1 cellular context compared by ENCODE assay signal in the genomic region with DNA sequence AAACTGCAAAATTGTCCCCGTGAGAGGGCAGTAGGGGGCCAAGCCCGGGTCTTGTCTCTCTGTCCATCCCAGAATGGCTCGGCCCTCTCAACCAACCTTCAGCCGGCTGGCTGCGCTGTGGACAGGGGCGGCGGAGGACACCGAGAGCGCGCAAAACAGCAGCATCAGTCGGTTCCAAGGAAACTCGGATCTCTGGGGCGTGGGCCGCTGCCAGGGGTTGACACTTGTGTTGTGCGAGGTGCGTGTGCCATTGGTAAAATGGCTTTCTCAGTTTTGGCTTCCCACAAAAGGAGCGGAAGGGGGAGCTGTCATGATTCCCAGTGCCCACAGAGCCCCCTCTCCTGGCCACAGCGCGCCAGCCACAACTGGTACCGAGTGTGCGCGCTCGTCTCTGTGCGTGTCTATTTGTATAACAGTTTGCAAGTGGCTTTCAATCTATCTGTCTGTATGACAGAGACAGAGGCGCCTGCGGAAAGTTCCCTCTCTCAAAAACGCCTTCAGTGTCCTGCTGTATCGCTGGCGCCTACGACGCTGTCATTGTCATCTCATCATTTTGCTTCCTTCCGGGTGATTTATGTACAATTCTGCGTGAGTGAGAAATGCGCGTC.
TF ChIP-seq lines count a peak whose summit lies in the region.

No MANE protein-coding gene starts in this region.

TF ChIP-seq in GM12878, 131 proteins besides CTCF, POLR2A, EP300 and RAD21 (continued from another document):
- TF ChIP-seq, protein P1, sequence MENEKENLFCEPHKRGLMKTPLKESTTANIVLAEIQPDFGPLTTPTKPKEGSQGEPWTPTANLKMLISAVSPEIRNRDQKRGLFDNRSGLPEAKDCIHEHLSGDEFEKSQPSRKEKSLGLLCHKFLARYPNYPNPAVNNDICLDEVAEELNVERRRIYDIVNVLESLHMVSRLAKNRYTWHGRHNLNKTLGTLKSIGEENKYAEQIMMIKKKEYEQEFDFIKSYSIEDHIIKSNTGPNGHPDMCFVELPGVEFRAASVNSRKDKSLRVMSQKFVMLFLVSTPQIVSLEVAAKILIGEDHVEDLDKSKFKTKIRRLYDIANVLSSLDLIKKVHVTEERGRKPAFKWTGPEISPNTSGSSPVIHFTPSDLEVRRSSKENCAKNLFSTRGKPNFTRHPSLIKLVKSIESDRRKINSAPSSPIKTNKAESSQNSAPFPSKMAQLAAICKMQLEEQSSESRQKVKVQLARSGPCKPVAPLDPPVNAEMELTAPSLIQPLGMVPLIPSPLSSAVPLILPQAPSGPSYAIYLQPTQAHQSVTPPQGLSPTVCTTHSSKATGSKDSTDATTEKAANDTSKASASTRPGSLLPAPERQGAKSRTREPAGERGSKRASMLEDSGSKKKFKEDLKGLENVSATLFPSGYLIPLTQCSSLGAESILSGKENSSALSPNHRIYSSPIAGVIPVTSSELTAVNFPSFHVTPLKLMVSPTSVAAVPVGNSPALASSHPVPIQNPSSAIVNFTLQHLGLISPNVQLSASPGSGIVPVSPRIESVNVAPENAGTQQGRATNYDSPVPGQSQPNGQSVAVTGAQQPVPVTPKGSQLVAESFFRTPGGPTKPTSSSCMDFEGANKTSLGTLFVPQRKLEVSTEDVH (IDR thresholded peaks at IDR 0.05; ENCODE audit: low read depth, partially characterized antibody) = no peak
- TF ChIP-seq STAT3 (IDR thresholded peaks at IDR 0.05; ENCODE audit: low read depth, low read length) (no peak), NRF1 (conservative IDR thresholded peaks at IDR 0.05; ENCODE audit: low read depth, low read length) (no peak), TCF7 (IDR thresholded peaks at IDR 0.05; ENCODE audit: borderline replicate concordance) (no peak), CREB1 (IDR thresholded peaks at IDR 0.05; ENCODE audit: low read depth) (no peak), SMAD1 (IDR thresholded peaks at IDR 0.05; ENCODE audit: low read depth, partially characterized antibody) (no peak), SREBF2 (IDR thresholded peaks at IDR 0.05; ENCODE audit: low read length) (no peak), BRCA1 (IDR thresholded peaks at IDR 0.05; ENCODE audit: low read depth, low read length) (no peak), BCL11A (IDR thresholded peaks at IDR 0.05; ENCODE audit: low read depth, low read length) (no peak), SIN3A (IDR thresholded peaks at IDR 0.05; ENCODE audit: low read depth, low read length) (no peak)
- TF ChIP-seq, protein P2, sequence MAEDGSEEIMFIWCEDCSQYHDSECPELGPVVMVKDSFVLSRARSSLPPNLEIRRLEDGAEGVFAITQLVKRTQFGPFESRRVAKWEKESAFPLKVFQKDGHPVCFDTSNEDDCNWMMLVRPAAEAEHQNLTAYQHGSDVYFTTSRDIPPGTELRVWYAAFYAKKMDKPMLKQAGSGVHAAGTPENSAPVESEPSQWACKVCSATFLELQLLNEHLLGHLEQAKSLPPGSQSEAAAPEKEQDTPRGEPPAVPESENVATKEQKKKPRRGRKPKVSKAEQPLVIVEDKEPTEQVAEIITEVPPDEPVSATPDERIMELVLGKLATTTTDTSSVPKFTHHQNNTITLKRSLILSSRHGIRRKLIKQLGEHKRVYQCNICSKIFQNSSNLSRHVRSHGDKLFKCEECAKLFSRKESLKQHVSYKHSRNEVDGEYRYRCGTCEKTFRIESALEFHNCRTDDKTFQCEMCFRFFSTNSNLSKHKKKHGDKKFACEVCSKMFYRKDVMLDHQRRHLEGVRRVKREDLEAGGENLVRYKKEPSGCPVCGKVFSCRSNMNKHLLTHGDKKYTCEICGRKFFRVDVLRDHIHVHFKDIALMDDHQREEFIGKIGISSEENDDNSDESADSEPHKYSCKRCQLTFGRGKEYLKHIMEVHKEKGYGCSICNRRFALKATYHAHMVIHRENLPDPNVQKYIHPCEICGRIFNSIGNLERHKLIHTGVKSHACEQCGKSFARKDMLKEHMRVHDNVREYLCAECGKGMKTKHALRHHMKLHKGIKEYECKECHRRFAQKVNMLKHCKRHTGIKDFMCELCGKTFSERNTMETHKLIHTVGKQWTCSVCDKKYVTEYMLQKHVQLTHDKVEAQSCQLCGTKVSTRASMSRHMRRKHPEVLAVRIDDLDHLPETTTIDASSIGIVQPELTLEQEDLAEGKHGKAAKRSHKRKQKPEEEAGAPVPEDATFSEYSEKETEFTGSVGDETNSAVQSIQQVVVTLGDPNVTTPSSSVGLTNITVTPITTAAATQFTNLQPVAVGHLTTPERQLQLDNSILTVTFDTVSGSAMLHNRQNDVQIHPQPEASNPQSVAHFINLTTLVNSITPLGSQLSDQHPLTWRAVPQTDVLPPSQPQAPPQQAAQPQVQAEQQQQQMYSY (CRISPR knock-in tag; IDR thresholded peaks at IDR 0.05) = no peak
- TF ChIP-seq, protein P3, sequence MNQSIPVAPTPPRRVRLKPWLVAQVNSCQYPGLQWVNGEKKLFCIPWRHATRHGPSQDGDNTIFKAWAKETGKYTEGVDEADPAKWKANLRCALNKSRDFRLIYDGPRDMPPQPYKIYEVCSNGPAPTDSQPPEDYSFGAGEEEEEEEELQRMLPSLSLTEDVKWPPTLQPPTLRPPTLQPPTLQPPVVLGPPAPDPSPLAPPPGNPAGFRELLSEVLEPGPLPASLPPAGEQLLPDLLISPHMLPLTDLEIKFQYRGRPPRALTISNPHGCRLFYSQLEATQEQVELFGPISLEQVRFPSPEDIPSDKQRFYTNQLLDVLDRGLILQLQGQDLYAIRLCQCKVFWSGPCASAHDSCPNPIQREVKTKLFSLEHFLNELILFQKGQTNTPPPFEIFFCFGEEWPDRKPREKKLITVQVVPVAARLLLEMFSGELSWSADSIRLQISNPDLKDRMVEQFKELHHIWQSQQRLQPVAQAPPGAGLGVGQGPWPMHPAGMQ (IDR thresholded peaks at IDR 0.05; ENCODE audit: borderline replicate concordance) = no peak
- TF ChIP-seq, protein P4, sequence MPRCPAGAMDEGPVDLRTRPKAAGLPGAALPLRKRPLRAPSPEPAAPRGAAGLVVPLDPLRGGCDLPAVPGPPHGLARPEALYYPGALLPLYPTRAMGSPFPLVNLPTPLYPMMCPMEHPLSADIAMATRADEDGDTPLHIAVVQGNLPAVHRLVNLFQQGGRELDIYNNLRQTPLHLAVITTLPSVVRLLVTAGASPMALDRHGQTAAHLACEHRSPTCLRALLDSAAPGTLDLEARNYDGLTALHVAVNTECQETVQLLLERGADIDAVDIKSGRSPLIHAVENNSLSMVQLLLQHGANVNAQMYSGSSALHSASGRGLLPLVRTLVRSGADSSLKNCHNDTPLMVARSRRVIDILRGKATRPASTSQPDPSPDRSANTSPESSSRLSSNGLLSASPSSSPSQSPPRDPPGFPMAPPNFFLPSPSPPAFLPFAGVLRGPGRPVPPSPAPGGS (IDR thresholded peaks at IDR 0.05; ENCODE audit: borderline replicate concordance, insufficient read depth, low read depth, low read length, poor library complexity, severe bottlenecking) = no peak
- TF ChIP-seq, protein P5, sequence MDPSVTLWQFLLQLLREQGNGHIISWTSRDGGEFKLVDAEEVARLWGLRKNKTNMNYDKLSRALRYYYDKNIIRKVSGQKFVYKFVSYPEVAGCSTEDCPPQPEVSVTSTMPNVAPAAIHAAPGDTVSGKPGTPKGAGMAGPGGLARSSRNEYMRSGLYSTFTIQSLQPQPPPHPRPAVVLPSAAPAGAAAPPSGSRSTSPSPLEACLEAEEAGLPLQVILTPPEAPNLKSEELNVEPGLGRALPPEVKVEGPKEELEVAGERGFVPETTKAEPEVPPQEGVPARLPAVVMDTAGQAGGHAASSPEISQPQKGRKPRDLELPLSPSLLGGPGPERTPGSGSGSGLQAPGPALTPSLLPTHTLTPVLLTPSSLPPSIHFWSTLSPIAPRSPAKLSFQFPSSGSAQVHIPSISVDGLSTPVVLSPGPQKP (IDR thresholded peaks at IDR 0.05; ENCODE audit: low read depth, low read length) = no peak
- TF ChIP-seq, protein P6, sequence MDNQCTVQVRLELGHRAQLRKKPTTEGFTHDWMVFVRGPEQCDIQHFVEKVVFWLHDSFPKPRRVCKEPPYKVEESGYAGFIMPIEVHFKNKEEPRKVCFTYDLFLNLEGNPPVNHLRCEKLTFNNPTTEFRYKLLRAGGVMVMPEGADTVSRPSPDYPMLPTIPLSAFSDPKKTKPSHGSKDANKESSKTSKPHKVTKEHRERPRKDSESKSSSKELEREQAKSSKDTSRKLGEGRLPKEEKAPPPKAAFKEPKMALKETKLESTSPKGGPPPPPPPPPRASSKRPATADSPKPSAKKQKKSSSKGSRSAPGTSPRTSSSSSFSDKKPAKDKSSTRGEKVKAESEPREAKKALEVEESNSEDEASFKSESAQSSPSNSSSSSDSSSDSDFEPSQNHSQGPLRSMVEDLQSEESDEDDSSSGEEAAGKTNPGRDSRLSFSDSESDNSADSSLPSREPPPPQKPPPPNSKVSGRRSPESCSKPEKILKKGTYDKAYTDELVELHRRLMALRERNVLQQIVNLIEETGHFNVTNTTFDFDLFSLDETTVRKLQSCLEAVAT (IDR thresholded peaks at IDR 0.05) = no peak
